ENCODE assay signal across 12 cellular contexts in genomic region chr14:94936901-94937321, GRCh38.
DNase-seq lines count a peak whose midpoint lies in the region; TF ChIP-seq lines count a peak whose summit lies in the region.
"Had no signal": no experiment of that assay in that cellular context is flagged by ENCODE, and none has a peak within 500 bp of the region (broad histone marks: within the 10 kb centered on the region; RNA-seq: fewer than 3 reads in every experiment).

No MANE protein-coding gene starts in this region.

- H3K4me2 ChIP-seq in GM23248 (ENCODE audit: unreplicated experiment): peak overlapping the region; percentile 45

- TF ChIP-seq CTCF in dorsolateral prefrontal cortex (IDR thresholded peaks at IDR 0.05 in 54 of 56, conservative IDR thresholded peaks at IDR 0.05 in 2 of 56; ENCODE audit: low read depth in 1 of 56, partially characterized antibody in 56 of 56): no peak

- H4K20me1 ChIP-seq in GM23248 (ENCODE audit: insufficient read depth): no peaks in the 10 kb centered on the region

- H3K36me3 ChIP-seq in GM23248 (ENCODE audit: low read depth) (no peaks in the 10 kb centered on the region), stomach smooth muscle (ENCODE audit: control insufficient read depth in 2 of 2, insufficient read depth in 2 of 2, low read length in 2 of 2) (no peaks in the 10 kb centered on the region)
- H3K36me3 ChIP-seq: HAP-1 had no signal

- H3K4me3 ChIP-seq in GM23248: peak overlapping the region; percentile 21; the same call in 1 of the 2 replicates
- peak overlapping the region in 58 of 59 donors; percentile 7 to 62 (median 36) for H3K4me3 ChIP-seq in dorsolateral prefrontal cortex
- peak overlapping the region; percentile 13 to 66 for H3K4me3 ChIP-seq in stomach smooth muscle (ENCODE audit: low read length in 2 of 2)
- H3K4me3 ChIP-seq: HAP-1 had no signal

- H3K4me1 ChIP-seq in GM23248 (ENCODE audit: insufficient read depth): peaks cover 15% of the 10 kb centered on the region; the same call in 1 of the 2 replicates
- peaks cover 24% of the 10 kb centered on the region for H3K4me1 ChIP-seq in stomach smooth muscle (ENCODE audit: control insufficient read depth, insufficient read depth, low read length)
- H3K4me1 ChIP-seq: HAP-1 had no signal

- H3K9me3 ChIP-seq in GM23248 (ENCODE audit: low read depth): no peaks in the 10 kb centered on the region
- no peaks in the 10 kb centered on the region for H3K9me3 ChIP-seq in stomach smooth muscle (ENCODE audit: control insufficient read depth in 2 of 2, low read length in 2 of 2)
- H3K9me3 ChIP-seq: HAP-1 had no signal

- H3K9me2 ChIP-seq in GM23248 (ENCODE audit: insufficient read depth): no peaks in the 10 kb centered on the region

- in situ Hi-C loops in GM23248 (cut with MboI): no loop called here

- intact Hi-C loops in dorsolateral prefrontal cortex (cut with DNase I): no loop called here

- WGBS in GM23248 (ENCODE audit: low coverage in 1 of 2, low lambda C conversion rate in 2 of 2, missing lambda C conversion rate in 2 of 2), 2 experiments: 4 to 13% methylated on average over 9 to 15 of the region's 16 CpGs

- H3K27ac ChIP-seq in GM23248 (no peak overlapping the region), dorsolateral prefrontal cortex (peak overlapping the region in 40 of 59 donors; percentile 17 to 81 (median 55)), stomach smooth muscle (ENCODE audit: low read length) (peak overlapping the region; percentile 77)

- H2AFZ ChIP-seq in GM23248: peak overlapping the region; percentile 61

- peaks cover 10% of the 10 kb centered on the region; the same call in 1 of the 2 replicates for H3K27me3 ChIP-seq in GM23248 (replicated peaks; ENCODE audit: insufficient read depth)
- H3K27me3 ChIP-seq in dorsolateral prefrontal cortex: peaks cover 0 to 14% (median 0%) of the 10 kb centered on the region in 45 donors
- no peaks in the 10 kb centered on the region for H3K27me3 ChIP-seq in stomach smooth muscle (ENCODE audit: control insufficient read depth in 1 of 2, insufficient read depth in 2 of 2, low read length in 2 of 2)

- no peaks in the 10 kb centered on the region for H3K79me2 ChIP-seq in GM23248 (ENCODE audit: insufficient read depth)

- H3K9ac ChIP-seq in GM23248 (peak overlapping the region; percentile 61), stomach smooth muscle (ENCODE audit: low read length in 2 of 2) (peak overlapping the region; percentile 49 to 58)

- DNase-seq in GM23248 (no peak), dorsolateral prefrontal cortex (peak in 5 of 10 donors; percentile 7 to 59 (median 36)), midbrain (lab: John Stamatoyannopoulos, UW) (peak; percentile 48), NCI-H1417 treated with DMSO at 0.1 percent for 48 hours (lab: John Stamatoyannopoulos, UW) (no peak), T-helper 2 cell (no peak), amniotic stem cell (lab: John Stamatoyannopoulos, UW) (no peak)
- DNase-seq in stimulated activated CD4-positive, alpha-beta T cell treated with anti-CD3 and anti-CD28 coated beads, Interleukin-2, amount 100 ng/mL, for 48 hours: no peak
- DNase-seq: activated CD4-positive, alpha-beta memory T cell treated with anti-CD3 and anti-CD28 coated beads for 36 hours; CD4-positive, CD25-positive, alpha-beta regulatory T cell; foreskin melanocyte had no signal

- no peaks in the 10 kb centered on the region for H3F3A ChIP-seq in GM23248 (ENCODE audit: insufficient read depth)
